In the genomic region with DNA sequence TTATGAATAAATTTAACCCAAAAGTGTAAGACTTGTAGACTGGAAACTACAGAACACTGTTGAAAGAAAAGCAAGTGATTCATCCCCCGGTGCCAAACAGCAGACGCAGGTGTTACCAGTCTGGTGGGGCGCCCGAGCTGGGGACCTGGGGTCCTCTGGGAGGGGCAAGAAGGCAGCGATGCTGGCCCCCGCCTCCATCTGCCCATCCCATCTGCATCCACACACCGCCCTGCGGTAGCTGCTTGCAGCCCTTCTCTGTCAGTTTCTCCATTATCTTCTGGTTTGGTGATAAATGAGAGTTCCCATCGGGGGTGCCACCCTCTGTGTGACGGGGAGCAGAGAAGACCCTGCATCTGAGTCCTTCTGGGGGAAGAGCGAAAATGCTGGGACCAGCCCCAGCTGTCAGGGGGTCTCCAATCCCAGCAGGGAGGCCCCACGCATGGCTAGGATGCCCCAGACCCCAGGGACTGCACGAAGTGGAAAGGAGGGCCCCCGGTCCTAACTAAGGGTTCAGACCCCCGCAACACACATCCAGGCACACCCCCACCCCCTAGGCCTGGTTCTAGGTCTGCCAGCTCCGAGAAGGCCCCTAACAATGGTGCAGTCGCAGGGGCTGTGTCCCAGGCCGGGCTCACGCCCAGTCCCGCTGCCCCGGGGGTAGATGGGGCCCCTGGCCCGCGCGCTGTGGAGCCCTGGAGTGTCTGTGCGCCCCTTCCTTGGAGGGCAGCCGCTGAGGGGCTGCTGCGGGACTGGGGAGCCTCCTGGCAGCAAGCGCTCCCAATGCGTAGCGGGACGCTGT, we compare ENCODE assay signal across 22 cellular contexts. TPM values are rescaled to one million over a fixed set of nuclear protein-coding genes. Genes with fewer than 3 reads are reported as not detected.
DNase-seq lines count a peak whose midpoint lies in the region; ATAC-seq, FAIRE-seq and TF ChIP-seq lines count a peak whose summit lies in the region.
"Had no signal": no experiment of that assay in that cellular context is flagged by ENCODE, and none has a peak within 500 bp of the region (broad histone marks: within the 10 kb centered on the region; RNA-seq: fewer than 3 reads in every experiment).

No MANE protein-coding gene starts in this region.

- no peaks in the 10 kb centered on the region for H3K36me3 ChIP-seq in mammary epithelial cell (ENCODE audit: insufficient read depth, low read length)
- H3K36me3 ChIP-seq in kidney (ENCODE audit: control insufficient read depth in 1 of 2, insufficient read depth in 2 of 2, low read length in 2 of 2), result no peaks in the 10 kb centered on the region
- no peaks in the 10 kb centered on the region for H3K36me3 ChIP-seq in sigmoid colon
- H3K36me3 ChIP-seq: BE2C, right lobe of liver had no signal

- H3K27me3 Mint-ChIP-seq in MCF 10A (ENCODE audit: insufficient read depth, unreplicated experiment) (peaks cover 16% of the 10 kb centered on the region), T-helper 17 cell (peaks cover 20% of the 10 kb centered on the region)

- H3K79me2 ChIP-seq in mammary epithelial cell (ENCODE audit: insufficient read depth, low read length), result peaks cover 12% of the 10 kb centered on the region

- CTCF ChIA-PET in MCF 10A (lab: Yijun Ruan, JAX) (interaction anchor here (0.8 kb wide), 1 partner anchor 14 kb away, joined by 4 read pairs; no protein-coding TSS in a partner anchor), mammary epithelial cell (lab: Charles Lee; ENCODE audit: low non-redundant PET) (no interaction called here)

- no peaks in the 10 kb centered on the region for H4K20me1 ChIP-seq in mammary epithelial cell (ENCODE audit: insufficient read depth, low read length)

- in situ Hi-C loops in mammary epithelial cell (cut with MboI; ENCODE audit: low sequenced_read_pairs in 2 of 2), result no loop called here

- H3K27me3 ChIP-seq in mammary epithelial cell (ENCODE audit: insufficient read depth, low read length) (no peaks in the 10 kb centered on the region), sigmoid colon (peaks cover 0 to 3% (median 0%) of the 10 kb centered on the region in 3 donors)
- H3K27me3 ChIP-seq: BE2C, right lobe of liver had no signal

- H3K4me2 ChIP-seq in mammary epithelial cell (ENCODE audit: insufficient read depth, low read depth, low read length), result no peak overlapping the region
- H3K4me2 ChIP-seq: SK-N-SH had no signal

- no peak for TF ChIP-seq CTCF in MCF 10A (IDR thresholded peaks at IDR 0.05; ENCODE audit: unreplicated experiment)
- no peak for TF ChIP-seq CTCF in mammary epithelial cell (conservative IDR thresholded peaks at IDR 0.05 in 1 of 2, IDR thresholded peaks at IDR 0.05 in 1 of 2; ENCODE audit: extremely low read depth in 1 of 2, insufficient read depth in 1 of 2, low read depth in 1 of 2, low read length in 2 of 2)
- no peak for TF ChIP-seq CTCF in kidney (IDR thresholded peaks at IDR 0.05; ENCODE audit: borderline replicate concordance, extremely low read depth, insufficient read depth)
- TF ChIP-seq CTCF in sigmoid colon (IDR thresholded peaks at IDR 0.05), result no peak

- no peak overlapping the region for H3K27ac ChIP-seq in mammary epithelial cell (ENCODE audit: insufficient read depth, low read depth, low read length)
- no peak overlapping the region for H3K27ac ChIP-seq in kidney (ENCODE audit: low read depth in 2 of 2, low read length in 2 of 2)
- no peak overlapping the region for H3K27ac ChIP-seq in sigmoid colon
- H3K27ac ChIP-seq: HL-60 had no signal

- 60% methylated on average over 21 of the region's 31 CpGs for WGBS in mammary epithelial cell (ENCODE audit: low coverage, missing lambda C conversion rate)
- WGBS in sigmoid colon, 2 donors, result 78 to 81% methylated on average over 31 of the region's 31 CpGs

- H3K4me1 ChIP-seq in mammary epithelial cell (ENCODE audit: insufficient read depth, low read length) (no peaks in the 10 kb centered on the region), kidney (ENCODE audit: control insufficient read depth in 1 of 2, insufficient read depth in 1 of 2, low read depth in 1 of 2, low read length in 2 of 2) (no peaks in the 10 kb centered on the region), sigmoid colon (peaks cover 0 to 11% (median 9%) of the 10 kb centered on the region in 4 donors)
- H3K4me1 ChIP-seq: A549, BE2C, right lobe of liver had no signal

- H3K4me1 Mint-ChIP-seq in MCF 10A (ENCODE audit: insufficient read depth, unreplicated experiment) (peaks cover 9% of the 10 kb centered on the region), T-helper 17 cell (peaks cover 13% of the 10 kb centered on the region)

- no peaks in the 10 kb centered on the region for H3K9me3 ChIP-seq in mammary epithelial cell (replicated peaks; ENCODE audit: insufficient read depth, low read length)
- H3K9me3 ChIP-seq in T-helper 17 cell (ENCODE audit: control insufficient read depth, low read length, poor library complexity, severe bottlenecking), result no peaks in the 10 kb centered on the region
- no peaks in the 10 kb centered on the region for H3K9me3 ChIP-seq in kidney (ENCODE audit: control insufficient read depth in 1 of 2, low read length in 2 of 2)
- H3K9me3 ChIP-seq in sigmoid colon, result no peaks in the 10 kb centered on the region
- H3K9me3 ChIP-seq: A549, BE2C, right lobe of liver, SK-N-SH had no signal

- H3K27ac Mint-ChIP-seq in MCF 10A (ENCODE audit: low read depth, unreplicated experiment), result peak overlapping the region; percentile 54
- H3K27ac Mint-ChIP-seq in T-helper 17 cell, result peak overlapping the region; percentile 85

- POLR2A ChIA-PET in MCF 10A (lab: Yijun Ruan, JAX), result no interaction called here

- H3K4me3 Mint-ChIP-seq in MCF 10A (ENCODE audit: unreplicated experiment) (no peak overlapping the region), T-helper 17 cell (no peak overlapping the region)

- DNase-seq in MCF 10A (ENCODE audit: unreplicated experiment) (no peak), mammary epithelial cell (no peak), T-helper 17 cell (no peak), kidney (peak; percentile 70), sigmoid colon (peak; percentile 61), dermis blood vessel endothelial cell (no peak), activated gamma-delta T cell (lab: John Stamatoyannopoulos, UW) (no peak)
- DNase-seq: anterior cingulate cortex, caudate nucleus, COR-L47, NCI-H524, occipital lobe, SK-N-SH, substantia nigra had no signal

- no peak for TF ChIP-seq EP300 in sigmoid colon (IDR thresholded peaks at IDR 0.05)

- H2AFZ ChIP-seq in mammary epithelial cell (ENCODE audit: low read depth, low read length), result no peak overlapping the region

- dilution Hi-C loops in mammary epithelial cell (cut with HindIII; ENCODE audit: low sequenced_read_pairs), result no loop called here

- intact Hi-C loops in MCF 10A (cut with micrococcal nuclease) (no loop called here), mammary epithelial cell (cut with micrococcal nuclease) (loop anchor here (1.0 kb wide), 1 partner anchor 313 kb away; no protein-coding TSS in a partner anchor), kidney (cut with DNase I) (no loop called here), sigmoid colon (cut with DNase I) (loop anchor here (5.0 kb wide), 1 partner anchor 312 kb away; no protein-coding TSS in a partner anchor)

- BruUV-seq in MCF 10A (replicated peaks; lab: Mats Ljungman, UMichigan) (no TSS peak), mammary epithelial cell (replicated peaks; lab: Mats Ljungman, UMichigan) (no TSS peak)

- no peak for TF ChIP-seq POLR2A in sigmoid colon (IDR thresholded peaks at IDR 0.05)

- FAIRE-seq in kidney (lab: Jason Lieb, UNC), result no peak
- FAIRE-seq: A549, H1 had no signal

- H3K9me3 Mint-ChIP-seq in MCF 10A (ENCODE audit: unreplicated experiment), result no peaks in the 10 kb centered on the region
- H3K9me3 Mint-ChIP-seq: activated CD4-positive, alpha-beta memory T cell treated with anti-CD3 and anti-CD28 coated beads, Interleukin-2, amount 10 ng/mL, durations not matched to agents 7 days and 5 days; T-helper 2 cell treated with Interferon-gamma antibody and Interleukin-4, amounts not matched to agents 5 μg/mL and 100 μg/mL, for 36 hours had no signal

- H3K36me3 Mint-ChIP-seq in MCF 10A (ENCODE audit: insufficient read depth, unreplicated experiment) (no peaks in the 10 kb centered on the region), T-helper 17 cell (ENCODE audit: low read depth) (no peaks in the 10 kb centered on the region)

- ATAC-seq in T-helper 17 cell, result no peak
- no peak for ATAC-seq in HG03097 (IDR thresholded peaks at IDR 0.05; ENCODE audit: low FRiP score, unreplicated experiment)

- H3K9ac ChIP-seq in mammary epithelial cell (ENCODE audit: insufficient read depth, low read length) (no peak overlapping the region), kidney (ENCODE audit: low read length in 2 of 2) (no peak overlapping the region)
- H3K9ac ChIP-seq: SK-N-SH had no signal

- H3K4me3 ChIP-seq in mammary epithelial cell (replicated peaks in 1 of 3; ENCODE audit: insufficient read depth in 1 of 3, low read depth in 2 of 3, low read length in 3 of 3) (no peak overlapping the region), kidney (ENCODE audit: low read length in 2 of 2) (no peak overlapping the region), sigmoid colon (no peak overlapping the region)

RNA-seq across cellular contexts. Expression of a gene that starts 0.7 kb away (rescaled TPM):
- total RNA-seq in MCF 10A (2022) (13.9 and 16.2 TPM in 2 replicates), mammary epithelial cell (10 to 100 TPM; 11.7 to 16.7 TPM), T-helper 17 cell (10 to 100 TPM; 42.7 to 60.6 TPM), kidney (13.8 TPM), sigmoid colon (10 to 100 TPM; 16.1 to 34.1 (median 21.7) TPM), dermis blood vessel endothelial cell (10.5 and 16.2 TPM in 2 replicates)
- polyA plus RNA-seq in mammary epithelial cell (1.3 TPM), kidney (ENCODE audit: insufficient read depth, low read depth, low replicate concordance) (0.77 TPM), sigmoid colon (1 to 10 TPM in 1 of 3 donors, under 1 TPM in 2; 0.23 to 2.1 (median 0.60) TPM)
- 6.7 TPM for polyA minus RNA-seq in mammary epithelial cell

RNA-seq across cellular contexts. Expression of a gene that starts 47.8 kb away (rescaled TPM):
- total RNA-seq in MCF 10A (2022), result 53.7 and 54.6 TPM in 2 replicates
- total RNA-seq in mammary epithelial cell, result 10 to 100 TPM; 64.6 to 68.5 TPM
- polyA plus RNA-seq in mammary epithelial cell, result 24.5 TPM
- polyA minus RNA-seq in mammary epithelial cell, result 65.2 TPM
- total RNA-seq in T-helper 17 cell, result 10 to 100 TPM; 18.8 to 20.6 TPM
- 23.5 TPM for total RNA-seq in kidney
- 11.1 TPM for polyA plus RNA-seq in kidney (ENCODE audit: insufficient read depth, low read depth, low replicate concordance)
- total RNA-seq in sigmoid colon, result 10 to 100 TPM; 16.5 to 29.6 (median 23.6) TPM
- polyA plus RNA-seq in sigmoid colon, result 1 to 10 TPM; 3.6 to 9.7 (median 8.6) TPM
- total RNA-seq in dermis blood vessel endothelial cell, result 20.8 and 27.6 TPM in 2 replicates

Comparison
In these comparisons a context has a peak if more than half of its experiments do, and no peak if none do; other contexts are left out.
1. intact Hi-C loops: an anchor here in mammary epithelial cell (1.0 kb wide) and sigmoid colon (5.0 kb wide); none called in MCF 10A and kidney.
2. DNase-seq: peak in kidney (single experiment) and sigmoid colon (single experiment); none in MCF 10A (single experiment), mammary epithelial cell (single experiment), T-helper 17 cell (0 of 3), dermis blood vessel endothelial cell (single experiment) and activated gamma-delta T cell (single experiment).